In genomic region chr17:17892731-17893130, GRCh38 we compare ENCODE assay signal across 23 cellular contexts.
"Had no signal": no experiment of that assay in that cellular context is flagged by ENCODE, and none has a peak within 500 bp of the region (broad histone marks: within the 10 kb centered on the region; RNA-seq: fewer than 3 reads in every experiment).

No MANE protein-coding gene starts in this region.

- H3K4me3 ChIP-seq: hepatocyte, left lung, lung, vagina had no signal

- H3K9me3 Mint-ChIP-seq: activated naive CD4-positive, alpha-beta T cell treated with anti-CD3 and anti-CD28 coated beads for 36 hours; activated T-cell treated with anti-CD3 and anti-CD28 coated beads, Interleukin-2, amount 50 U/mL, for 24 hours; immature natural killer cell; naive B cell; stimulated activated naive B cell treated with anti-CD40 and anti-IgM and Interleukin-4, amounts not matched to agents 10 μg/mL and 1 μg/mL and 100 μg/mL, for 72 hours; T-helper 2 cell treated with Interferon-gamma antibody and Interleukin-4, amounts not matched to agents 5 μg/mL and 100 μg/mL, for 36 hours; type B pancreatic cell had no signal

- H3K27ac Mint-ChIP-seq: activated naive CD4-positive, alpha-beta T cell treated with anti-CD3 and anti-CD28 coated beads for 36 hours; progenitor cell of endocrine pancreas; stimulated activated naive B cell treated with anti-CD40 and anti-IgM and Interleukin-4, amounts not matched to agents 10 μg/mL and 1 μg/mL and 100 μg/mL, for 72 hours; T-helper 2 cell treated with Interferon-gamma antibody and Interleukin-4, amounts not matched to agents 5 μg/mL and 100 μg/mL, for 36 hours; type B pancreatic cell had no signal

- DNase-seq: activated CD4-positive, alpha-beta T cell treated with anti-CD3 and anti-CD28 coated beads, Interleukin-2, amount 50 U/mL, for 1 hour; activated CD4-positive, CD25-positive, alpha-beta regulatory T cell treated with anti-CD3 and anti-CD28 coated beads, Interleukin-2, amount 50 U/mL, for 72 hours; activated CD8-positive, alpha-beta memory T cell treated with anti-CD3 and anti-CD28 coated beads for 24 hours; activated CD8-positive, alpha-beta memory T cell treated with anti-CD3 and anti-CD28 coated beads, Interleukin-2, amount 50 U/mL, for 4 hours; activated naive CD4-positive, alpha-beta T cell treated with anti-CD3 and anti-CD28 coated beads for 36 hours; activated T-cell treated with anti-CD3 and anti-CD28 coated beads, Interleukin-2, amount 50 U/mL, for 24 hours; amygdala; effector CD8-positive, alpha-beta T cell; foreskin melanocyte; immature natural killer cell; kidney glomerular epithelial cell; left lung; naive B cell; stimulated activated CD4-positive, alpha-beta T cell treated with anti-CD3 and anti-CD28 coated beads, Interleukin-2, amount 100 ng/mL, for 48 hours; stimulated activated CD8-positive, alpha-beta memory T cell treated with anti-CD3 and anti-CD28 coated beads, Interleukin-4, amount 100 ng/mL, for 48 hours; stimulated activated naive B cell treated with anti-CD40 and anti-IgM and Interleukin-4, amounts not matched to agents 10 μg/mL and 1 μg/mL and 100 μg/mL, for 72 hours; WERI-Rb-1 had no signal

- H2AFZ ChIP-seq: hepatocyte had no signal

- H3K27ac ChIP-seq: hepatocyte, left lung, vagina, WERI-Rb-1 had no signal

- H3K79me2 ChIP-seq: hepatocyte had no signal

- H3K27me3 Mint-ChIP-seq: activated T-cell treated with anti-CD3 and anti-CD28 coated beads, Interleukin-2, amount 50 U/mL, for 24 hours; naive B cell; progenitor cell of endocrine pancreas; stimulated activated naive B cell treated with anti-CD40 and anti-IgM and Interleukin-4, amounts not matched to agents 10 μg/mL and 1 μg/mL and 100 μg/mL, for 72 hours; type B pancreatic cell had no signal

- H3K9me3 ChIP-seq: left lung, vagina had no signal

- H3K4me2 ChIP-seq: hepatocyte had no signal

- H3K27me3 ChIP-seq: hepatocyte, left lung, vagina had no signal

- H3K4me3 Mint-ChIP-seq: activated naive CD4-positive, alpha-beta T cell treated with anti-CD3 and anti-CD28 coated beads for 36 hours; activated T-cell treated with anti-CD3 and anti-CD28 coated beads, Interleukin-2, amount 50 U/mL, for 24 hours; immature natural killer cell; naive B cell; stimulated activated naive B cell treated with anti-CD40 and anti-IgM and Interleukin-4, amounts not matched to agents 10 μg/mL and 1 μg/mL and 100 μg/mL, for 72 hours; T-helper 2 cell treated with Interferon-gamma antibody and Interleukin-4, amounts not matched to agents 5 μg/mL and 100 μg/mL, for 36 hours; type B pancreatic cell had no signal

- ATAC-seq: left lung had no signal
